Comparison of ENCODE assay signal across 16 cellular contexts in genomic region chr12:17809206-17809605, GRCh38.
"Had no signal": no experiment of that assay in that cellular context is flagged by ENCODE, and none has a peak within 500 bp of the region (broad histone marks: within the 10 kb centered on the region; RNA-seq: fewer than 3 reads in every experiment).

No MANE protein-coding gene starts in this region.

- H3K27me3 ChIP-seq: breast epithelium, gastrocnemius medialis, left lung, upper lobe of right lung had no signal

- H3K36me3 Mint-ChIP-seq: activated naive CD4-positive, alpha-beta T cell treated with anti-CD3 and anti-CD28 coated beads, Interleukin-2, amount 50 U/mL, for 24 hours; stimulated activated naive B cell treated with anti-CD40 and anti-IgM and Interleukin-4, amounts not matched to agents 10 μg/mL and 1 μg/mL and 100 μg/mL, for 72 hours had no signal

- H3K27me3 Mint-ChIP-seq: activated naive CD4-positive, alpha-beta T cell treated with anti-CD3 and anti-CD28 coated beads, Interleukin-2, amount 50 U/mL, for 24 hours; stimulated activated naive B cell treated with anti-CD40 and anti-IgM and Interleukin-4, amounts not matched to agents 10 μg/mL and 1 μg/mL and 100 μg/mL, for 72 hours had no signal

- H3K9me3 ChIP-seq: gastrocnemius medialis had no signal

- H3K4me1 Mint-ChIP-seq: activated naive CD4-positive, alpha-beta T cell treated with anti-CD3 and anti-CD28 coated beads, Interleukin-2, amount 50 U/mL, for 24 hours; nephron progenitor cell; stimulated activated naive B cell treated with anti-CD40 and anti-IgM and Interleukin-4, amounts not matched to agents 10 μg/mL and 1 μg/mL and 100 μg/mL, for 72 hours had no signal

- DNase-seq: activated CD4-positive, alpha-beta T cell treated with anti-CD3 and anti-CD28 coated beads, Interleukin-2, amount 50 U/mL, for 1 hour; activated CD8-positive, alpha-beta memory T cell treated with anti-CD3 and anti-CD28 coated beads, Interleukin-2, amount 50 U/mL, for 4 hours; activated effector memory CD4-positive, alpha-beta T cell treated with anti-CD3 and anti-CD28 coated beads, Interleukin-2, amount 50 U/mL, for 16 hours; activated T-cell treated with anti-CD3 and anti-CD28 coated beads, Interleukin-2, amount 50 U/mL, for 4 hours; cortex of kidney; gastrocnemius medialis; head of caudate nucleus; kidney; left lung; nephron progenitor cell; stimulated activated naive B cell treated with anti-CD40 and anti-IgM and Interleukin-4, amounts not matched to agents 10 μg/mL and 1 μg/mL and 100 μg/mL, for 72 hours; upper lobe of right lung had no signal

- H3K27ac ChIP-seq: breast epithelium, gastrocnemius medialis, left lung, upper lobe of right lung had no signal

- ATAC-seq: activated T-cell treated with anti-CD3 and anti-CD28 coated beads, Interleukin-2, amount 50 U/mL, for 4 hours; esophagus mucosa; gastrocnemius medialis; left lung; stimulated activated naive B cell treated with anti-CD40 and anti-IgM and Interleukin-4, amounts not matched to agents 10 μg/mL and 1 μg/mL and 100 μg/mL, for 72 hours had no signal

- H3K4me1 ChIP-seq: breast epithelium, gastrocnemius medialis, left lung, upper lobe of right lung had no signal

- H3K27ac Mint-ChIP-seq: activated naive CD4-positive, alpha-beta T cell treated with anti-CD3 and anti-CD28 coated beads, Interleukin-2, amount 50 U/mL, for 24 hours; nephron progenitor cell; stimulated activated naive B cell treated with anti-CD40 and anti-IgM and Interleukin-4, amounts not matched to agents 10 μg/mL and 1 μg/mL and 100 μg/mL, for 72 hours had no signal

- H3K4me3 ChIP-seq: breast epithelium, gastrocnemius medialis, left lung, upper lobe of right lung had no signal

- H3K36me3 ChIP-seq: breast epithelium, gastrocnemius medialis, left lung, upper lobe of right lung had no signal

- FAIRE-seq: astrocyte, kidney had no signal

- H3K4me3 Mint-ChIP-seq: activated naive CD4-positive, alpha-beta T cell treated with anti-CD3 and anti-CD28 coated beads, Interleukin-2, amount 50 U/mL, for 24 hours; activated T-cell treated with anti-CD3 and anti-CD28 coated beads, Interleukin-2, amount 50 U/mL, for 4 hours; nephron progenitor cell; stimulated activated naive B cell treated with anti-CD40 and anti-IgM and Interleukin-4, amounts not matched to agents 10 μg/mL and 1 μg/mL and 100 μg/mL, for 72 hours had no signal
